Comparison of ENCODE assay signal across 14 cellular contexts in genomic region chr9:83572524-83572923, GRCh38. TPM values are rescaled to one million over a fixed set of nuclear protein-coding genes. Genes with fewer than 3 reads are reported as not detected.
DNase-seq lines count a peak whose midpoint lies in the region; ATAC-seq and TF ChIP-seq lines count a peak whose summit lies in the region.
"Had no signal": no experiment of that assay in that cellular context is flagged by ENCODE, and none has a peak within 500 bp of the region (broad histone marks: within the 10 kb centered on the region; RNA-seq: fewer than 3 reads in every experiment).

No MANE protein-coding gene starts in this region.

- H3K27me3 ChIP-seq in mammary epithelial cell (ENCODE audit: insufficient read depth, low read length): no peaks in the 10 kb centered on the region
- H3K27me3 ChIP-seq in left lung: no peaks in the 10 kb centered on the region
- H3K27me3 ChIP-seq in SK-N-SH (ENCODE audit: insufficient read depth): no peaks in the 10 kb centered on the region
- H3K27me3 ChIP-seq: cardiac muscle cell, esophagus muscularis mucosa had no signal

- H3K4me1 ChIP-seq in mammary epithelial cell (ENCODE audit: insufficient read depth, low read length) (no peaks in the 10 kb centered on the region), left lung (peaks cover 0 to 7% of the 10 kb centered on the region in 2 donors), SK-N-SH (ENCODE audit: control insufficient read depth in 1 of 2, insufficient read depth in 2 of 2, low read depth in 1 of 2, low read length in 1 of 2) (no peaks in the 10 kb centered on the region)

- no peak for TF ChIP-seq EP300 in SK-N-SH (IDR thresholded peaks at IDR 0.05; ENCODE audit: borderline replicate concordance in 1 of 2, low read depth in 1 of 2, low read length in 1 of 2)

- intact Hi-C loops in mammary epithelial cell (cut with micrococcal nuclease) (no loop called here), left lung (cut with DNase I) (no loop called here)

- no peaks in the 10 kb centered on the region for H3K9me3 ChIP-seq in mammary epithelial cell (replicated peaks; ENCODE audit: insufficient read depth, low read length)
- no peaks in the 10 kb centered on the region for H3K9me3 ChIP-seq in left lung
- 0 out of 2 replicates have a peak, but pooled peaks cover 3% of the 10 kb centered on the region for H3K9me3 ChIP-seq in SK-N-SH
- H3K9me3 ChIP-seq: esophagus muscularis mucosa had no signal

- dilution Hi-C loops in mammary epithelial cell (cut with HindIII; ENCODE audit: low sequenced_read_pairs): no loop called here

- H3F3A ChIP-seq in SK-N-SH (replicated peaks; ENCODE audit: insufficient read depth): no peaks in the 10 kb centered on the region

- H3K36me3 ChIP-seq in mammary epithelial cell (ENCODE audit: insufficient read depth, low read length): no peaks in the 10 kb centered on the region
- H3K36me3 ChIP-seq in left lung: no peaks in the 10 kb centered on the region
- no peaks in the 10 kb centered on the region for H3K36me3 ChIP-seq in SK-N-SH (replicated peaks in 1 of 2; ENCODE audit: control insufficient read depth in 1 of 2, insufficient read depth in 2 of 2, low read length in 1 of 2)
- H3K36me3 ChIP-seq: cardiac muscle cell, esophagus muscularis mucosa had no signal

- no peaks in the 10 kb centered on the region for H4K20me1 ChIP-seq in mammary epithelial cell (ENCODE audit: insufficient read depth, low read length)
- no peaks in the 10 kb centered on the region for H4K20me1 ChIP-seq in SK-N-SH (ENCODE audit: insufficient read depth)

- no peak for TF ChIP-seq RAD21 in SK-N-SH (IDR thresholded peaks at IDR 0.05; ENCODE audit: low read length)

- H3K4me2 ChIP-seq in mammary epithelial cell (ENCODE audit: insufficient read depth, low read depth, low read length) (no peak overlapping the region), SK-N-SH (no peak overlapping the region)

- H2AFZ ChIP-seq in mammary epithelial cell (ENCODE audit: low read depth, low read length) (no peak overlapping the region), SK-N-SH (ENCODE audit: low read depth) (no peak overlapping the region)

- 80% methylated on average over 5 of the region's 5 CpGs for WGBS in mammary epithelial cell (ENCODE audit: low coverage, missing lambda C conversion rate)
- 67% methylated on average over 5 of the region's 5 CpGs for WGBS in SK-N-SH (ENCODE audit: low lambda C conversion rate)

- H3K9ac ChIP-seq in mammary epithelial cell (ENCODE audit: insufficient read depth, low read length) (no peak overlapping the region), SK-N-SH (no peak overlapping the region)

- POLR2A ChIA-PET in SK-N-SH (lab: Yijun Ruan, JAX): no interaction called here

- CTCF ChIA-PET in mammary epithelial cell (lab: Charles Lee; ENCODE audit: low non-redundant PET) (no interaction called here), SK-N-SH (lab: Yijun Ruan, JAX) (interaction anchor here (1.0 to 1.4 kb wide), 2 partner anchors 10 to 16 kb away, joined by 3 to 4 read pairs; no protein-coding TSS in a partner anchor)

- peak; percentile 32 for DNase-seq in AG20443 (ENCODE audit: low spot score)
- peak; percentile 46 to 63 for DNase-seq in Kasumi-1 (lab: John Stamatoyannopoulos, UW)
- DNase-seq in mammary epithelial cell: peak; percentile 24
- no peak for DNase-seq in left lung
- DNase-seq in NCI-H2196 treated with DMSO at 0.1 percent for 48 hours (lab: John Stamatoyannopoulos, UW; ENCODE audit: unreplicated experiment): no peak
- no peak for DNase-seq in SHP77 (lab: John Stamatoyannopoulos, UW)
- no peak for DNase-seq in SK-N-SH
- DNase-seq: activated CD4-positive, alpha-beta T cell treated with anti-CD3 and anti-CD28 coated beads for 1 hour; GF-D8; NCI-H146; NCI-H82 had no signal

- ATAC-seq in left lung (peak; percentile 47), HG03196 (IDR thresholded peaks at IDR 0.05; ENCODE audit: unreplicated experiment) (no peak)

- in situ Hi-C loops in mammary epithelial cell (cut with MboI; ENCODE audit: low sequenced_read_pairs in 2 of 2): no loop called here

- no peaks in the 10 kb centered on the region for H3K9me2 ChIP-seq in SK-N-SH

- H3K27ac ChIP-seq in mammary epithelial cell (ENCODE audit: insufficient read depth, low read depth, low read length) (no peak overlapping the region), left lung (no peak overlapping the region), SK-N-SH (ENCODE audit: low read depth in 2 of 2, low read length in 1 of 2) (no peak overlapping the region)
- H3K27ac ChIP-seq: cardiac muscle cell, esophagus muscularis mucosa had no signal

- BruUV-seq in mammary epithelial cell (replicated peaks; lab: Mats Ljungman, UMichigan): no TSS peak

- TF ChIP-seq CTCF in mammary epithelial cell (conservative IDR thresholded peaks at IDR 0.05 in 1 of 2, IDR thresholded peaks at IDR 0.05 in 1 of 2; ENCODE audit: extremely low read depth in 1 of 2, insufficient read depth in 1 of 2, low read depth in 1 of 2, low read length in 2 of 2): no peak
- no peak for TF ChIP-seq CTCF in left lung (IDR thresholded peaks at IDR 0.05)
- TF ChIP-seq CTCF in SK-N-SH (IDR thresholded peaks at IDR 0.05): no peak

- H3K4me3 ChIP-seq in mammary epithelial cell (replicated peaks in 1 of 3; ENCODE audit: insufficient read depth in 1 of 3, low read depth in 2 of 3, low read length in 3 of 3) (no peak overlapping the region), left lung (no peak overlapping the region), SK-N-SH (ENCODE audit: low read depth in 2 of 2, low read length in 1 of 2) (no peak overlapping the region)
- H3K4me3 ChIP-seq: cardiac muscle cell, esophagus muscularis mucosa had no signal

- no peaks in the 10 kb centered on the region for H3K79me2 ChIP-seq in mammary epithelial cell (ENCODE audit: insufficient read depth, low read length)
- H3K79me2 ChIP-seq in SK-N-SH (ENCODE audit: insufficient read depth): no peaks in the 10 kb centered on the region

TF ChIP-seq in SK-N-SH, 30 proteins besides CTCF, POLR2A, EP300 and RAD21 (continues in another document):
- TF ChIP-seq ELF1 (IDR thresholded peaks at IDR 0.05) (no peak), SMC3 (IDR thresholded peaks at IDR 0.05; ENCODE audit: low read depth, low read length) (no peak), NRF1 (IDR thresholded peaks at IDR 0.05; ENCODE audit: low read depth, low read length) (no peak), TEAD4 (IDR thresholded peaks at IDR 0.05; ENCODE audit: borderline replicate concordance, insufficient read depth) (no peak), MEF2A (IDR thresholded peaks at IDR 0.05; ENCODE audit: borderline replicate concordance, low read depth) (no peak), RXRA (IDR thresholded peaks at IDR 0.05; ENCODE audit: borderline replicate concordance, low read depth) (no peak), FOSL2 (IDR thresholded peaks at IDR 0.05; ENCODE audit: borderline replicate concordance, low read depth) (no peak), FOXJ3 (CRISPR knock-in tag; IDR thresholded peaks at IDR 0.05) (no peak), SIN3A (IDR thresholded peaks at IDR 0.05; ENCODE audit: borderline replicate concordance, low read depth, low read length) (no peak), EZH2phosphoT487 (IDR thresholded peaks at IDR 0.05; ENCODE audit: borderline replicate concordance, low read depth) (no peak)
- TF ChIP-seq, protein P1, sequence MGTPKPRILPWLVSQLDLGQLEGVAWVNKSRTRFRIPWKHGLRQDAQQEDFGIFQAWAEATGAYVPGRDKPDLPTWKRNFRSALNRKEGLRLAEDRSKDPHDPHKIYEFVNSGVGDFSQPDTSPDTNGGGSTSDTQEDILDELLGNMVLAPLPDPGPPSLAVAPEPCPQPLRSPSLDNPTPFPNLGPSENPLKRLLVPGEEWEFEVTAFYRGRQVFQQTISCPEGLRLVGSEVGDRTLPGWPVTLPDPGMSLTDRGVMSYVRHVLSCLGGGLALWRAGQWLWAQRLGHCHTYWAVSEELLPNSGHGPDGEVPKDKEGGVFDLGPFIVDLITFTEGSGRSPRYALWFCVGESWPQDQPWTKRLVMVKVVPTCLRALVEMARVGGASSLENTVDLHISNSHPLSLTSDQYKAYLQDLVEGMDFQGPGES (IDR thresholded peaks at IDR 0.05; ENCODE audit: low read depth, low read length): no peak
- TF ChIP-seq, protein P2, sequence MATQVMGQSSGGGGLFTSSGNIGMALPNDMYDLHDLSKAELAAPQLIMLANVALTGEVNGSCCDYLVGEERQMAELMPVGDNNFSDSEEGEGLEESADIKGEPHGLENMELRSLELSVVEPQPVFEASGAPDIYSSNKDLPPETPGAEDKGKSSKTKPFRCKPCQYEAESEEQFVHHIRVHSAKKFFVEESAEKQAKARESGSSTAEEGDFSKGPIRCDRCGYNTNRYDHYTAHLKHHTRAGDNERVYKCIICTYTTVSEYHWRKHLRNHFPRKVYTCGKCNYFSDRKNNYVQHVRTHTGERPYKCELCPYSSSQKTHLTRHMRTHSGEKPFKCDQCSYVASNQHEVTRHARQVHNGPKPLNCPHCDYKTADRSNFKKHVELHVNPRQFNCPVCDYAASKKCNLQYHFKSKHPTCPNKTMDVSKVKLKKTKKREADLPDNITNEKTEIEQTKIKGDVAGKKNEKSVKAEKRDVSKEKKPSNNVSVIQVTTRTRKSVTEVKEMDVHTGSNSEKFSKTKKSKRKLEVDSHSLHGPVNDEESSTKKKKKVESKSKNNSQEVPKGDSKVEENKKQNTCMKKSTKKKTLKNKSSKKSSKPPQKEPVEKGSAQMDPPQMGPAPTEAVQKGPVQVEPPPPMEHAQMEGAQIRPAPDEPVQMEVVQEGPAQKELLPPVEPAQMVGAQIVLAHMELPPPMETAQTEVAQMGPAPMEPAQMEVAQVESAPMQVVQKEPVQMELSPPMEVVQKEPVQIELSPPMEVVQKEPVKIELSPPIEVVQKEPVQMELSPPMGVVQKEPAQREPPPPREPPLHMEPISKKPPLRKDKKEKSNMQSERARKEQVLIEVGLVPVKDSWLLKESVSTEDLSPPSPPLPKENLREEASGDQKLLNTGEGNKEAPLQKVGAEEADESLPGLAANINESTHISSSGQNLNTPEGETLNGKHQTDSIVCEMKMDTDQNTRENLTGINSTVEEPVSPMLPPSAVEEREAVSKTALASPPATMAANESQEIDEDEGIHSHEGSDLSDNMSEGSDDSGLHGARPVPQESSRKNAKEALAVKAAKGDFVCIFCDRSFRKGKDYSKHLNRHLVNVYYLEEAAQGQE (IDR thresholded peaks at IDR 0.05; ENCODE audit: low read depth, low read length): no peak

RNA-seq across cellular contexts. Expression of gene FRMD3, which starts 34.3 kb away (rescaled TPM):
- total RNA-seq in mammary epithelial cell (1 to 10 TPM in 1 of 2 donors, under 1 TPM in 1; 0.19 to 3.7 TPM), left lung (1 to 10 TPM; 1.0 to 3.7 TPM)
- polyA plus RNA-seq in mammary epithelial cell (0.03 TPM), SK-N-SH (2012; rRNA removed) (0.89 and 1.3 TPM in 2 replicates)
- 1.1 TPM for polyA minus RNA-seq in mammary epithelial cell
- polyA plus RNA-seq in SK-N-SH (2012; cell fraction: cytosol; rRNA removed): 1.3 and 1.9 TPM in 2 replicates
- 1.7 and 2.0 TPM in 2 replicates for polyA plus RNA-seq in SK-N-SH (2012; cell fraction: nucleus; rRNA removed)

RNA-seq across cellular contexts. Expression of gene IDNK, which starts 50.4 kb away (rescaled TPM):
- 1 to 10 TPM in 1 of 2 donors, under 1 TPM in 1; 0.67 to 1.6 TPM for total RNA-seq in mammary epithelial cell
- polyA plus RNA-seq in mammary epithelial cell: 1.3 TPM
- not detected for polyA minus RNA-seq in mammary epithelial cell
- 1 to 10 TPM; 3.7 to 4.8 TPM for total RNA-seq in left lung
- 4.2 and 4.9 TPM in 2 replicates for polyA plus RNA-seq in SK-N-SH (2012; rRNA removed)
- polyA plus RNA-seq in SK-N-SH (2012; cell fraction: cytosol; rRNA removed): 6.0 and 6.4 TPM in 2 replicates
- polyA plus RNA-seq in SK-N-SH (2012; cell fraction: nucleus; rRNA removed): 4.3 and 5.0 TPM in 2 replicates

Comparison
In these comparisons a context has a peak if more than half of its experiments do, and no peak if none do; other contexts are left out.
1. DNase-seq: peak in AG20443 (single experiment), Kasumi-1 (2 of 2) and mammary epithelial cell (single experiment); none in left lung (0 of 2), NCI-H2196 treated with DMSO at 0.1 percent for 48 hours (single experiment), SHP77 (0 of 2) and SK-N-SH (single experiment).